8 cellular contexts compared by ENCODE assay signal in the genomic region with DNA sequence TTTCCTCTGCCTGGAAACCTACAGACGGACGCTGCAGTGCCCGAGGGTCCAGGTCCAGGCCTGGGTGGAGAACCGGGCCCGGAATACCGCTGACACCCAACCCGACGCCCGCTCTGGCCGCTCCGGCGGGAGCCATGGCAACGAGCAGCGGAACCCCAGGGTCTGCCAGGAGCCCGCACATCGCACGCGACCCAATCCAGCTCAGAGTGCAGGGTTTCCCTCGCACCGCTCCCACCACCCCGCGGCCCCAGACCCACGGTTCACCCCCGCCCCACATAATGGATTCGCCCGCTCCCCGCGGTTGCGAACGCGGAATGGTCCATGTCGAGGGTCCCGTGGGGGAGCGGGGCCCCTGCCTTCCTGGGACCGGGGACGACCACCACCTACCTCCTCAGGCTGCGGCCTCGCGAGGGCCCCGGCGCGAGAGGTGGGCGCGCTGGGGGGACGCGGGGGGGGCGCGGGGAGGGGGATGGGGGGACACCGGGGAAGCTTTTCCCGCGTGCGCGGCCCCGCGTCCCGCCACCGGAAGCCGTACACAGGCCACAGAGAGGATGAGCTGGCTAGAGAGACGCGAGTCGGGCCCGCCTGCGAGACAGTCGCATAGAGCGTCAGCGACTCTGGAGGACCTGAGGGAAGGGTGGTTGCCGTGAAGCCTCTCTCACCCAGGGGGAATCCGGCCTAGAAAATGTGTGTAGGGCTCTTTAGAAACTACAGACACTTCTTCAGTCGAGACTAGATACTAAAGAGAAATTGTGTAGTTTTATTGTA. TPM values are rescaled to one million over a fixed set of nuclear protein-coding genes. Genes with fewer than 3 reads are reported as not detected.
DNase-seq lines count a peak whose midpoint lies in the region; ATAC-seq, FAIRE-seq and TF ChIP-seq lines count a peak whose summit lies in the region.

A gene with protein sequence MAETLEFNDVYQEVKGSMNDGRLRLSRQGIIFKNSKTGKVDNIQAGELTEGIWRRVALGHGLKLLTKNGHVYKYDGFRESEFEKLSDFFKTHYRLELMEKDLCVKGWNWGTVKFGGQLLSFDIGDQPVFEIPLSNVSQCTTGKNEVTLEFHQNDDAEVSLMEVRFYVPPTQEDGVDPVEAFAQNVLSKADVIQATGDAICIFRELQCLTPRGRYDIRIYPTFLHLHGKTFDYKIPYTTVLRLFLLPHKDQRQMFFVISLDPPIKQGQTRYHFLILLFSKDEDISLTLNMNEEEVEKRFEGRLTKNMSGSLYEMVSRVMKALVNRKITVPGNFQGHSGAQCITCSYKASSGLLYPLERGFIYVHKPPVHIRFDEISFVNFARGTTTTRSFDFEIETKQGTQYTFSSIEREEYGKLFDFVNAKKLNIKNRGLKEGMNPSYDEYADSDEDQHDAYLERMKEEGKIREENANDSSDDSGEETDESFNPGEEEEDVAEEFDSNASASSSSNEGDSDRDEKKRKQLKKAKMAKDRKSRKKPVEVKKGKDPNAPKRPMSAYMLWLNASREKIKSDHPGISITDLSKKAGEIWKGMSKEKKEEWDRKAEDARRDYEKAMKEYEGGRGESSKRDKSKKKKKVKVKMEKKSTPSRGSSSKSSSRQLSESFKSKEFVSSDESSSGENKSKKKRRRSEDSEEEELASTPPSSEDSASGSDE (minus strand): TSS at position 550 of the 768 bp plus-strand sequence. CDS start 771 bp downstream, outside the sequence.

- FAIRE-seq in A549 (lab: Jason Lieb, UNC), result no peak

- POLR2A ChIA-PET in A549 (lab: Yijun Ruan, JAX), result interaction anchor here (0.9 to 2.5 kb wide), 8 partner anchors 9 to 406 kb away, joined by 3 to 35 read pairs (median 5); a partner anchor contains a TSS

- in situ Hi-C loops in T47D (cut with HindIII; ENCODE audit: low pct_unique_long_range_greater_than_20kb, low sequenced_read_pairs), result no loop called here

- 4% methylated on average over 22 of the region's 69 CpGs for WGBS in A549 (ENCODE audit: missing lambda C conversion rate)

- H3K9me3 ChIP-seq in A549, result no peaks in the 10 kb centered on the region

- TF ChIP-seq POLR2A in A549 (IDR thresholded peaks at IDR 0.05; ENCODE audit: low read length) (peak; percentile 56), GM18526 (IDR thresholded peaks at IDR 0.05; ENCODE audit: extremely low read depth, insufficient read length) (peak; percentile 69)

- H3K4me2 ChIP-seq in A549, result peak within 1 kb of the TSS; percentile 99

- DNase-seq in A549 (ENCODE audit: low read depth in 1 of 2, low spot score in 1 of 2) (peak; percentile 91 to 92), NCI-H2107 treated with DMSO at 0.1 percent for 48 hours (lab: John Stamatoyannopoulos, UW; ENCODE audit: unreplicated experiment) (peak; percentile 74), T47D (ENCODE audit: low read depth in 1 of 2, low spot score in 1 of 2) (peak; percentile 87 to 95), iPS-NIHi11 (ENCODE audit: low spot score) (peak; percentile 91)

- TF ChIP-seq EP300 in A549 (IDR thresholded peaks at IDR 0.05), result no peak

- CTCF ChIA-PET in A549 (lab: Yijun Ruan, JAX), result interaction anchor here (0.7 to 2.3 kb wide), 5 partner anchors 9 to 122 kb away, joined by 3 to 8 read pairs (median 5); no protein-coding TSS in a partner anchor

- peak; percentile 94 to 99 for ATAC-seq in A549
- ATAC-seq in HG03060 (IDR thresholded peaks at IDR 0.05; ENCODE audit: low read depth, unreplicated experiment), result peak; percentile 97

- H3K27ac ChIP-seq in A549 (peak within 1 kb of the TSS; percentile 95 to 99), VCaP (peak within 1 kb of the TSS; percentile 93), skin epidermis (peak within 1 kb of the TSS; percentile 28 to 98 (median 93))

- no peak; the same call in 2 of the 3 replicates for TF ChIP-seq CTCF in A549 (IDR thresholded peaks at IDR 0.05)
- TF ChIP-seq CTCF in VCaP (conservative IDR thresholded peaks at IDR 0.05), result 0 out of 2 replicates have a peak, but pooled peaks have one; percentile 9

- peaks cover 18% of the 10 kb centered on the region for H3K4me1 ChIP-seq in A549

- no peak for TF ChIP-seq RAD21 in A549 (conservative IDR thresholded peaks at IDR 0.05 in 1 of 2, IDR thresholded peaks at IDR 0.05 in 1 of 2)

- H3K4me3 ChIP-seq in A549 (peak within 1 kb of the TSS; percentile 81), skin epidermis (peak within 1 kb of the TSS; percentile 49 to 94 (median 81))

TF ChIP-seq in A549, 52 proteins besides CTCF, POLR2A, EP300 and RAD21 (continues in another document):
- TF ChIP-seq, protein P1, sequence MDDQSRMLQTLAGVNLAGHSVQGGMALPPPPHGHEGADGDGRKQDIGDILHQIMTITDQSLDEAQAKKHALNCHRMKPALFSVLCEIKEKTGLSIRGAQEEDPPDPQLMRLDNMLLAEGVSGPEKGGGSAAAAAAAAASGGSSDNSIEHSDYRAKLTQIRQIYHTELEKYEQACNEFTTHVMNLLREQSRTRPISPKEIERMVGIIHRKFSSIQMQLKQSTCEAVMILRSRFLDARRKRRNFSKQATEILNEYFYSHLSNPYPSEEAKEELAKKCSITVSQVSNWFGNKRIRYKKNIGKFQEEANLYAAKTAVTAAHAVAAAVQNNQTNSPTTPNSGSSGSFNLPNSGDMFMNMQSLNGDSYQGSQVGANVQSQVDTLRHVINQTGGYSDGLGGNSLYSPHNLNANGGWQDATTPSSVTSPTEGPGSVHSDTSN (IDR thresholded peaks at IDR 0.05), result 0 out of 2 replicates have a peak, but pooled peaks have one; percentile 31
- no peak for TF ChIP-seq HOXB13 (CRISPR knock-in tag; IDR thresholded peaks at IDR 0.05; ENCODE audit: low read depth)
- no peak for TF ChIP-seq NFE2L2 (conservative IDR thresholded peaks at IDR 0.05; ENCODE audit: low read length)
- TF ChIP-seq CHD2 (IDR thresholded peaks at IDR 0.05; ENCODE audit: low read length, partially characterized antibody), result no peak
- no peak for TF ChIP-seq BHLHE40 (IDR thresholded peaks at IDR 0.05; ENCODE audit: low read depth, low read length)
- TF ChIP-seq CHD4 (IDR thresholded peaks at IDR 0.05; ENCODE audit: borderline replicate concordance), result no peak
- TF ChIP-seq TFCP2L1 (CRISPR knock-in tag; IDR thresholded peaks at IDR 0.05), result no peak
- TF ChIP-seq, protein P2, sequence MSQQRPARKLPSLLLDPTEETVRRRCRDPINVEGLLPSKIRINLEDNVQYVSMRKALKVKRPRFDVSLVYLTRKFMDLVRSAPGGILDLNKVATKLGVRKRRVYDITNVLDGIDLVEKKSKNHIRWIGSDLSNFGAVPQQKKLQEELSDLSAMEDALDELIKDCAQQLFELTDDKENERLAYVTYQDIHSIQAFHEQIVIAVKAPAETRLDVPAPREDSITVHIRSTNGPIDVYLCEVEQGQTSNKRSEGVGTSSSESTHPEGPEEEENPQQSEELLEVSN (IDR thresholded peaks at IDR 0.05; ENCODE audit: borderline replicate concordance, low read depth), result peak; percentile 83
- TF ChIP-seq, protein P3, sequence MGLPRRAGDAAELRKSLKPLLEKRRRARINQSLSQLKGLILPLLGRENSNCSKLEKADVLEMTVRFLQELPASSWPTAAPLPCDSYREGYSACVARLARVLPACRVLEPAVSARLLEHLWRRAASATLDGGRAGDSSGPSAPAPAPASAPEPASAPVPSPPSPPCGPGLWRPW (IDR thresholded peaks at IDR 0.05), result no peak
- TF ChIP-seq RARB (CRISPR knock-in tag; IDR thresholded peaks at IDR 0.05), result no peak
- TF ChIP-seq HDAC2 (IDR thresholded peaks at IDR 0.05), result no peak
- TF ChIP-seq ZC3H11A (IDR thresholded peaks at IDR 0.05), result no peak
- no peak for TF ChIP-seq SMC3 (IDR thresholded peaks at IDR 0.05)
- TF ChIP-seq HOXB5 (CRISPR knock-in tag; IDR thresholded peaks at IDR 0.05), result no peak
- no peak for TF ChIP-seq FOSL2 (IDR thresholded peaks at IDR 0.05)
- TF ChIP-seq FOSL2 (CRISPR knock-in tag; IDR thresholded peaks at IDR 0.05), result no peak
- no peak for TF ChIP-seq GATA3 (IDR thresholded peaks at IDR 0.05; ENCODE audit: borderline replicate concordance)
- TF ChIP-seq RNF2 (IDR thresholded peaks at IDR 0.05; ENCODE audit: borderline replicate concordance, low read depth), result no peak
- peak; percentile 71; the same call in 1 of the 2 replicates for TF ChIP-seq MYC (IDR thresholded peaks at IDR 0.05; ENCODE audit: borderline replicate concordance, low read length)
- TF ChIP-seq, protein P4, sequence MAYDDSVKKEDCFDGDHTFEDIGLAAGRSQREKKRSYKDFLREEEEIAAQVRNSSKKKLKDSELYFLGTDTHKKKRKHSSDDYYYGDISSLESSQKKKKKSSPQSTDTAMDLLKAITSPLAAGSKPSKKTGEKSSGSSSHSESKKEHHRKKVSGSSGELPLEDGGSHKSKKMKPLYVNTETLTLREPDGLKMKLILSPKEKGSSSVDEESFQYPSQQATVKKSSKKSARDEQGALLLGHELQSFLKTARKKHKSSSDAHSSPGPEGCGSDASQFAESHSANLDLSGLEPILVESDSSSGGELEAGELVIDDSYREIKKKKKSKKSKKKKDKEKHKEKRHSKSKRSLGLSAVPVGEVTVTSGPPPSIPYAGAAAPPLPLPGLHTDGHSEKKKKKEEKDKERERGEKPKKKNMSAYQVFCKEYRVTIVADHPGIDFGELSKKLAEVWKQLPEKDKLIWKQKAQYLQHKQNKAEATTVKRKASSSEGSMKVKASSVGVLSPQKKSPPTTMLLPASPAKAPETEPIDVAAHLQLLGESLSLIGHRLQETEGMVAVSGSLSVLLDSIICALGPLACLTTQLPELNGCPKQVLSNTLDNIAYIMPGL (CRISPR knock-in tag; IDR thresholded peaks at IDR 0.05; ENCODE audit: borderline replicate concordance), result no peak
- TF ChIP-seq, protein P5, sequence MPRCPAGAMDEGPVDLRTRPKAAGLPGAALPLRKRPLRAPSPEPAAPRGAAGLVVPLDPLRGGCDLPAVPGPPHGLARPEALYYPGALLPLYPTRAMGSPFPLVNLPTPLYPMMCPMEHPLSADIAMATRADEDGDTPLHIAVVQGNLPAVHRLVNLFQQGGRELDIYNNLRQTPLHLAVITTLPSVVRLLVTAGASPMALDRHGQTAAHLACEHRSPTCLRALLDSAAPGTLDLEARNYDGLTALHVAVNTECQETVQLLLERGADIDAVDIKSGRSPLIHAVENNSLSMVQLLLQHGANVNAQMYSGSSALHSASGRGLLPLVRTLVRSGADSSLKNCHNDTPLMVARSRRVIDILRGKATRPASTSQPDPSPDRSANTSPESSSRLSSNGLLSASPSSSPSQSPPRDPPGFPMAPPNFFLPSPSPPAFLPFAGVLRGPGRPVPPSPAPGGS (IDR thresholded peaks at IDR 0.05), result peak; percentile 82
- TF ChIP-seq FOXS1 (CRISPR knock-in tag; IDR thresholded peaks at IDR 0.05), result no peak

RNA-seq across cellular contexts. Expression of the gene that starts here (rescaled TPM):
- polyA plus RNA-seq in A549 (2011; rRNA removed), result 282 and 288 TPM in 2 replicates
- polyA plus RNA-seq in A549 (2012; cell fraction: cytosol; rRNA removed), result 209 and 269 TPM in 2 replicates
- 245 and 266 TPM in 2 replicates for polyA plus RNA-seq in A549 (2012; cell fraction: nucleus; rRNA removed)
- polyA plus RNA-seq in A549 (2017; fragmentation: RNase III; extraction: RNeasy Plus Mini Kit Qiagen cat#74134 plus additional on column Dnase treatment), result 323 to 357 TPM (median 335 TPM) in 3 replicates
- polyA minus RNA-seq in A549 (2011; rRNA and poly(A)+ RNA removed), result 314 and 342 TPM in 2 replicates

Comparison
In these comparisons a context has a peak if more than half of its experiments do, and no peak if none do; other contexts are left out.
1. Peak in every context shown above with its lines: DNase-seq, ATAC-seq, H3K4me3 ChIP-seq and H3K27ac ChIP-seq.